ENCODE assay signal across 15 cellular contexts in genomic region chr22:23533771-23534191, GRCh38. TPM values are rescaled to one million over a fixed set of nuclear protein-coding genes. Genes with fewer than 3 reads are reported as not detected.
DNase-seq lines count a peak whose midpoint lies in the region; ATAC-seq and TF ChIP-seq lines count a peak whose summit lies in the region.
"Had no signal": no experiment of that assay in that cellular context is flagged by ENCODE, and none has a peak within 500 bp of the region (broad histone marks: within the 10 kb centered on the region; RNA-seq: fewer than 3 reads in every experiment).

No MANE protein-coding gene starts in this region.

- H2BK15ac ChIP-seq in neuronal stem cell (ENCODE audit: low read length) = peak overlapping the region; percentile 100

- H4K91ac ChIP-seq in neuronal stem cell (ENCODE audit: low read depth, low read length, poor library complexity) = no peak overlapping the region

- peak overlapping the region; percentile 92 for H3K18ac ChIP-seq in neuronal stem cell (ENCODE audit: low read length)

- TF ChIP-seq CTCF in OCI-LY3 (IDR thresholded peaks at IDR 0.05; ENCODE audit: low read depth, low read length) = no peak
- no peak for TF ChIP-seq CTCF in hepatocyte (IDR thresholded peaks at IDR 0.05; ENCODE audit: poor library complexity)
- no peak for TF ChIP-seq CTCF in GM13976 (IDR thresholded peaks at IDR 0.05; ENCODE audit: borderline replicate concordance, control extremely low read depth, extremely low read depth, insufficient read depth, missing control alignments)

- peak overlapping the region; percentile 78 for H2BK120ac ChIP-seq in neuronal stem cell (ENCODE audit: low read depth, low read length)

- peak overlapping the region; percentile 100 for H2AK5ac ChIP-seq in neuronal stem cell (ENCODE audit: low read depth, low read length)

- H2AFZ ChIP-seq in OCI-LY3 (ENCODE audit: low read depth, low read length) (0 out of 2 replicates have a peak overlapping the region, but pooled peaks have one; percentile 20), hepatocyte (peak overlapping the region; percentile 25), neuronal stem cell (ENCODE audit: low read length) (peak overlapping the region; percentile 88)

- H3K79me1 ChIP-seq in neuronal stem cell (ENCODE audit: low read depth, low read length) = no peaks in the 10 kb centered on the region

- H3K4me2 ChIP-seq in OCI-LY3 (ENCODE audit: low read length) = no peak overlapping the region
- peak overlapping the region; percentile 59 for H3K4me2 ChIP-seq in hepatocyte
- no peak overlapping the region for H3K4me2 ChIP-seq in neuronal stem cell (ENCODE audit: insufficient read depth, low read length, poor library complexity, severe bottlenecking)

- H3K79me2 ChIP-seq in OCI-LY3 (ENCODE audit: low read length) (no peaks in the 10 kb centered on the region), hepatocyte (no peaks in the 10 kb centered on the region)

- H3K36me3 ChIP-seq in OCI-LY3 (replicated peaks; ENCODE audit: low read depth, low read length) = no peaks in the 10 kb centered on the region
- H3K36me3 ChIP-seq in hepatocyte (replicated peaks; ENCODE audit: insufficient read depth, low read depth) = no peaks in the 10 kb centered on the region
- no peaks in the 10 kb centered on the region for H3K36me3 ChIP-seq in neuronal stem cell (replicated peaks in 1 of 2; ENCODE audit: control insufficient read depth in 2 of 2, insufficient read depth in 2 of 2, low read length in 2 of 2)
- H3K36me3 ChIP-seq: gastroesophageal sphincter, pancreas had no signal

- H4K20me1 ChIP-seq in OCI-LY3 (ENCODE audit: insufficient read depth, low read length) (no peaks in the 10 kb centered on the region), hepatocyte (ENCODE audit: insufficient read depth, poor library complexity, severe bottlenecking) (no peaks in the 10 kb centered on the region)

- no peak overlapping the region for H3K4ac ChIP-seq in neuronal stem cell (ENCODE audit: low read length)

- peak overlapping the region; percentile 86 for H4K8ac ChIP-seq in neuronal stem cell (ENCODE audit: low read depth, low read length)

- peak overlapping the region; percentile 63 for H2BK12ac ChIP-seq in neuronal stem cell (ENCODE audit: low read length)

- H3K27me3 ChIP-seq in OCI-LY3 (ENCODE audit: low read depth, low read length) (peaks cover 17% of the 10 kb centered on the region), hepatocyte (no peaks in the 10 kb centered on the region), neuronal stem cell (ENCODE audit: control insufficient read depth in 3 of 3, insufficient read depth in 3 of 3, low read depth in 1 of 3, low read length in 3 of 3) (no peaks in the 10 kb centered on the region)
- H3K27me3 ChIP-seq: gastroesophageal sphincter, pancreas had no signal

- H3K9me3 ChIP-seq in OCI-LY3 (ENCODE audit: insufficient read depth, low read length) (no peaks in the 10 kb centered on the region), hepatocyte (ENCODE audit: low read depth) (no peaks in the 10 kb centered on the region), neuronal stem cell (replicated peaks in 1 of 2; ENCODE audit: control insufficient read depth in 2 of 2, insufficient read depth in 1 of 2, low read depth in 1 of 2, low read length in 2 of 2) (no peaks in the 10 kb centered on the region)
- H3K9me3 ChIP-seq: gastroesophageal sphincter, pancreas had no signal

- H3K9me2 ChIP-seq in hepatocyte (replicated peaks; ENCODE audit: insufficient read depth) = no peaks in the 10 kb centered on the region

- WGBS in hepatocyte (ENCODE audit: low lambda C conversion rate, missing lambda C conversion rate) = 49% methylated on average over 4 of the region's 8 CpGs
- no CpG with 5 or more reads among the region's 8 CpGs for WGBS in neuronal stem cell (ENCODE audit: extremely low coverage in 2 of 2, insufficient read length in 2 of 2, insufficient replicate concordance in 1 of 2), 2 donors

- in situ Hi-C loops in GM13976 (cut with MboI; ENCODE audit: low sequenced_read_pairs, unreplicated experiment) = no loop called here

- peak overlapping the region; percentile 87 for H3K14ac ChIP-seq in neuronal stem cell (ENCODE audit: low read length)

- DNase-seq in CMK (ENCODE audit: low read depth) (peak; percentile 96), hepatocyte (ENCODE audit: low spot score) (no peak), neuronal stem cell (ENCODE audit: low spot score) (no peak), NCI-H2196 treated with DMSO at 0.1 percent for 48 hours (lab: John Stamatoyannopoulos, UW; ENCODE audit: unreplicated experiment) (no peak), GM13976 (ENCODE audit: low spot score) (no peak)
- DNase-seq: C1 segment of cervical spinal cord, NCI-H226, T-helper 9 cell had no signal

- no peak for ATAC-seq in GM21619 (IDR thresholded peaks at IDR 0.05; ENCODE audit: unreplicated experiment)
- no peak for ATAC-seq in GM19463 (IDR thresholded peaks at IDR 0.05; ENCODE audit: unreplicated experiment)
- ATAC-seq: gastroesophageal sphincter; stimulated activated naive CD8-positive, alpha-beta T cell treated with anti-CD3 and anti-CD28 coated beads, Interleukin-15, Interleukin-2, amounts not matched to agents 100 U/mL and 50 U/mL, for 24 hours had no signal

- no peak overlapping the region for H3K27ac ChIP-seq in OCI-LY3 (ENCODE audit: low read length)
- peak overlapping the region; percentile 90 for H3K27ac ChIP-seq in hepatocyte
- H3K27ac ChIP-seq in neuronal stem cell (replicated peaks; ENCODE audit: low read length) = peak overlapping the region; percentile 47
- H3K27ac ChIP-seq: gastroesophageal sphincter, pancreas, RWPE1 had no signal

- peak overlapping the region; percentile 70 for H2BK5ac ChIP-seq in neuronal stem cell (ENCODE audit: low read length)

- H3K4me1 ChIP-seq in OCI-LY3 (ENCODE audit: low read length) (peaks cover 16% of the 10 kb centered on the region), hepatocyte (ENCODE audit: insufficient read depth) (peaks cover 82% of the 10 kb centered on the region), neuronal stem cell (ENCODE audit: control insufficient read depth in 2 of 2, insufficient read depth in 1 of 2, low read depth in 1 of 2, low read length in 2 of 2) (peaks cover 28 to 47% of the 10 kb centered on the region in 2 donors)
- H3K4me1 ChIP-seq: pancreas had no signal

- peak overlapping the region; percentile 17 for H3K23ac ChIP-seq in neuronal stem cell (ENCODE audit: low read depth, low read length, poor library complexity)

- no peak overlapping the region for H3K4me3 ChIP-seq in OCI-LY3 (ENCODE audit: low read length)
- no peak overlapping the region for H3K4me3 ChIP-seq in hepatocyte
- H3K4me3 ChIP-seq in neuronal stem cell (ENCODE audit: low read length in 2 of 2) = no peak overlapping the region
- H3K4me3 ChIP-seq: gastroesophageal sphincter, pancreas had no signal

- H3K9ac ChIP-seq in OCI-LY3 (ENCODE audit: low read length) (no peak overlapping the region), neuronal stem cell (ENCODE audit: low read depth, low read length, poor library complexity) (peak overlapping the region; percentile 72)

RNA-seq across cellular contexts. Expression of gene IGLL1, which starts 46.3 kb away (rescaled TPM):
- not detected in 2 replicates for total RNA-seq in hepatocyte
- polyA plus RNA-seq in hepatocyte = not detected in 2 replicates
- not detected for polyA plus RNA-seq in neuronal stem cell (2013, experiment 1 of 2)
- not detected for polyA plus RNA-seq in neuronal stem cell (2013, experiment 2 of 2)
- total RNA-seq: gastroesophageal sphincter, pancreas had no signal

Comparison
In these comparisons a context has a peak if more than half of its experiments do, and no peak if none do; other contexts are left out.
1. H2AFZ ChIP-seq: peak in every context shown above with its lines; median percentile 88 in neuronal stem cell; 25 in hepatocyte; 20 in OCI-LY3.